38 cellular contexts compared by ENCODE assay signal in genomic region chr13:23952796-23953195, GRCh38. TPM values are rescaled to one million over a fixed set of nuclear protein-coding genes. Genes with fewer than 3 reads are reported as not detected.
"Had no signal": no experiment of that assay in that cellular context is flagged by ENCODE, and none has a peak within 500 bp of the region (broad histone marks: within the 10 kb centered on the region; RNA-seq: fewer than 3 reads in every experiment).

No MANE protein-coding gene starts in this region.

- H3K4me3 ChIP-seq: adrenal gland, ascending aorta, body of pancreas, breast epithelium, cardiac muscle cell had no signal

- H3K27me3 ChIP-seq: adrenal gland, ascending aorta, body of pancreas, brain microvascular endothelial cell, breast epithelium, cardiac muscle cell had no signal

- ATAC-seq: activated naive CD4-positive, alpha-beta T cell treated with anti-CD3 and anti-CD28 coated beads, Interleukin-2, amount 50 U/mL, for 72 hours; activated T-cell treated with anti-CD3 and anti-CD28 coated beads, Interleukin-2, amount 50 U/mL, for 4 hours; activated T-cell treated with anti-CD3 and anti-CD28 coated beads, Interleukin-2, amount 50 U/mL, for 72 hours; activated T-helper 17 cell treated with anti-CD3 and anti-CD28 coated beads, Interleukin-2, amount 50 U/mL, for 72 hours; body of pancreas had no signal

- H3K9me3 ChIP-seq: adrenal gland, ascending aorta, body of pancreas, breast epithelium had no signal

- H3K4me1 ChIP-seq: adrenal gland, ascending aorta, body of pancreas, breast epithelium had no signal

- H3K36me3 ChIP-seq: adrenal gland, ascending aorta, brain microvascular endothelial cell, breast epithelium, cardiac muscle cell had no signal

- H3K27ac ChIP-seq: adrenal gland, ascending aorta, body of pancreas, brain microvascular endothelial cell, breast epithelium, cardiac muscle cell had no signal

- DNase-seq: activated effector memory CD4-positive, alpha-beta T cell treated with anti-CD3 and anti-CD28 coated beads, Interleukin-2, amount 50 U/mL, for 16 hours; activated effector memory CD4-positive, alpha-beta T cell treated with Interleukin-2 at 50 U/mL for 16 hours; activated gamma-delta T cell; activated gamma-delta T cell treated with Interleukin-2 at 50 U/mL for 16 hours; activated naive CD4-positive, alpha-beta T cell; activated naive CD4-positive, alpha-beta T cell treated with anti-CD3 and anti-CD28 coated beads for 36 hours; activated naive CD4-positive, alpha-beta T cell treated with anti-CD3 and anti-CD28 coated beads, Interleukin-2, amount 10 ng/mL, durations not matched to agents 7 days and 5 days; activated naive CD4-positive, alpha-beta T cell treated with anti-CD3 and anti-CD28 coated beads, Interleukin-2, amount 50 U/mL, for 16 hours; activated naive CD4-positive, alpha-beta T cell treated with Interleukin-2 at 50 U/mL for 16 hours; activated naive CD8-positive, alpha-beta T cell treated with anti-CD3 and anti-CD28 coated beads for 36 hours; activated naive CD8-positive, alpha-beta T cell treated with anti-CD3 and anti-CD28 coated beads, Interleukin-2, amount 10 ng/mL, durations not matched to agents 7 days and 5 days; activated naive CD8-positive, alpha-beta T cell treated with anti-CD3 and anti-CD28 coated beads, Interleukin-2, amount 50 U/mL, for 24 hours; activated T-cell treated with anti-CD3 and anti-CD28 coated beads, Interleukin-2, amount 50 U/mL, for 1 hour; activated T-cell treated with anti-CD3 and anti-CD28 coated beads, Interleukin-2, amount 50 U/mL, for 24 hours; activated T-cell treated with anti-CD3 and anti-CD28 coated beads, Interleukin-2, amount 50 U/mL, for 4 hours; activated T-cell treated with anti-CD3 and anti-CD28 coated beads, Interleukin-2, amount 50 U/mL, for 48 hours; activated T-cell treated with anti-CD3 and anti-CD28 coated beads, Interleukin-2, amount 50 U/mL, for 72 hours; adrenal gland; amniotic stem cell; amygdala; anterior cingulate cortex; aorta; body of pancreas; brain microvascular endothelial cell; caudate nucleus; central memory CD4-positive, alpha-beta T cell; cerebellar nuclear complex had no signal

RNA-seq across cellular contexts. Expression of gene C1QTNF9B, which starts 55.5 kb away (rescaled TPM):
- total RNA-seq: activated naive CD4-positive, alpha-beta T cell treated with anti-CD3 and anti-CD28 coated beads for 36 hours; activated naive CD4-positive, alpha-beta T cell treated with anti-CD3 and anti-CD28 coated beads, Interleukin-2, amount 50 U/mL, for 72 hours; activated naive CD8-positive, alpha-beta T cell treated with anti-CD3 and anti-CD28 coated beads for 36 hours; activated naive CD8-positive, alpha-beta T cell treated with anti-CD3 and anti-CD28 coated beads, Interleukin-2, amount 10 ng/mL, durations not matched to agents 7 days and 5 days; activated T-cell treated with anti-CD3 and anti-CD28 coated beads, Interleukin-2, amount 50 U/mL, for 4 hours; activated T-cell treated with anti-CD3 and anti-CD28 coated beads, Interleukin-2, amount 50 U/mL, for 72 hours; activated T-helper 1 cell treated with anti-CD3 and anti-CD28 coated beads, Interleukin-12 subunit alpha, Interleukin-12 subunit beta, Interleukin-2, Interleukin-4 antibody, amounts not matched to agents 30 ng/mL and 10 ng/mL and 1 ng/mL, durations not matched to agents 14 hours and 24 hours and 36 hours; activated T-helper 17 cell treated with anti-CD3 and anti-CD28 coated beads, Interleukin-2, amount 50 U/mL, for 72 hours; activated T-helper 2 cell treated with anti-CD3 and anti-CD28 coated beads, Interferon-gamma antibody, Interleukin-2, Interleukin-4, amounts not matched to agents 10 μg/mL and 5 μg/mL and 100 μg/mL, durations not matched to agents 14 hours and 24 hours and 36 hours; adrenal gland; ascending aorta; astrocyte; body of pancreas; bronchial epithelial cell; cerebellum; chondrocyte had no signal
- polyA plus RNA-seq: aorta had no signal
